Comparison of ENCODE assay signal across 6 cellular contexts in the genomic region with DNA sequence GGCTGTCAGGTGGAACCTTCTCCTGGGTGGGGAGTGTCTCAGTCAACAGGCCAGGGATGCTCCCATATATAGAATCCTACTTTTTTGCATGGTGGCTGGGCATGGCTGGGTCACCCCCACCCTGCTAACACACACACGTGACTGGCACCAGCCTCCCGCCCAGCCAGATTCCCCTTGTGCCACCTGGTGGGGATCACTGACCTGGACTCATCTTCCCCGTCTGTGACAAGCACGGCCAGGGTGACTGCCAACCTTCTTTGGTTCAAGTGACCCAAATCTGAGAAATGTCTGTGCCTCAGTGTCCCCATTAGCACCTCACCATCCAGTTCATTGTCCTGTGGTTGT. TPM values are rescaled to one million over a fixed set of nuclear protein-coding genes. Genes with fewer than 3 reads are reported as not detected.
DNase-seq lines count a peak whose midpoint lies in the region; TF ChIP-seq lines count a peak whose summit lies in the region.

No MANE protein-coding gene starts in this region.

- TF ChIP-seq CTCF in osteocyte (IDR thresholded peaks at IDR 0.05), result no peak

- H3K9me3 Mint-ChIP-seq in T-helper 2 cell treated with Interferon-gamma antibody and Interleukin-4, amounts not matched to agents 5 μg/mL and 100 μg/mL, for 36 hours, result no peaks in the 10 kb centered on the region
- H3K9me3 Mint-ChIP-seq in osteocyte (ENCODE audit: unreplicated experiment), result no peaks in the 10 kb centered on the region

- H3K36me3 Mint-ChIP-seq in T-helper 2 cell treated with Interferon-gamma antibody and Interleukin-4, amounts not matched to agents 5 μg/mL and 100 μg/mL, for 36 hours (ENCODE audit: low read depth), result peaks cover 9% of the 10 kb centered on the region
- no peaks in the 10 kb centered on the region for H3K36me3 Mint-ChIP-seq in osteocyte (ENCODE audit: unreplicated experiment)

- H3K4me3 Mint-ChIP-seq in T-helper 2 cell treated with Interferon-gamma antibody and Interleukin-4, amounts not matched to agents 5 μg/mL and 100 μg/mL, for 36 hours, result peak overlapping the region; percentile 82
- peak overlapping the region; percentile 79 for H3K4me3 Mint-ChIP-seq in osteocyte (ENCODE audit: unreplicated experiment)

- H3K4me1 Mint-ChIP-seq in T-helper 2 cell treated with Interferon-gamma antibody and Interleukin-4, amounts not matched to agents 5 μg/mL and 100 μg/mL, for 36 hours (ENCODE audit: low read depth), result peaks cover 29% of the 10 kb centered on the region
- peaks cover 39% of the 10 kb centered on the region for H3K4me1 Mint-ChIP-seq in osteocyte (ENCODE audit: unreplicated experiment)

- no peak for DNase-seq in T-helper 2 cell treated with Interferon-gamma antibody and Interleukin-4, amounts not matched to agents 5 μg/mL and 100 μg/mL, for 36 hours (ENCODE audit: low spot score)
- DNase-seq in T-helper 2 cell (no peak), cerebellar cortex (ENCODE audit: low spot score) (peak; percentile 39), osteocyte (ENCODE audit: extremely low spot score, unreplicated experiment) (no peak), CD1c-positive myeloid dendritic cell (ENCODE audit: extremely low spot score) (no peak), AML-193 (lab: John Stamatoyannopoulos, UW) (no peak)

- H3K27ac Mint-ChIP-seq in T-helper 2 cell treated with Interferon-gamma antibody and Interleukin-4, amounts not matched to agents 5 μg/mL and 100 μg/mL, for 36 hours, result peak overlapping the region; percentile 72
- H3K27ac Mint-ChIP-seq in osteocyte (ENCODE audit: unreplicated experiment), result peak overlapping the region; percentile 83

- H3K27me3 Mint-ChIP-seq in T-helper 2 cell treated with Interferon-gamma antibody and Interleukin-4, amounts not matched to agents 5 μg/mL and 100 μg/mL, for 36 hours (ENCODE audit: low read depth), result peaks cover 7% of the 10 kb centered on the region
- H3K27me3 Mint-ChIP-seq in osteocyte (ENCODE audit: unreplicated experiment), result peaks cover 7% of the 10 kb centered on the region

RNA-seq across cellular contexts. Expression of gene PKN1, which starts 1.0 kb away (rescaled TPM):
- 151 and 162 TPM in 2 replicates for total RNA-seq in osteocyte

RNA-seq across cellular contexts. Expression of gene DDX39A, which starts 15.0 kb away (rescaled TPM):
- 66.0 and 71.0 TPM in 2 replicates for total RNA-seq in osteocyte

RNA-seq across cellular contexts. Expression of gene PTGER1, which starts 41.0 kb away (rescaled TPM):
- 1.0 and 1.6 TPM in 2 replicates for total RNA-seq in osteocyte

RNA-seq across cellular contexts. Expression of gene ADGRE5, which starts 52.9 kb away (rescaled TPM):
- 2.0 and 2.1 TPM in 2 replicates for total RNA-seq in osteocyte
